In genomic region chr12:109716512-109717389, GRCh38 we compare ENCODE assay signal across 13 cellular contexts. TPM values are rescaled to one million over a fixed set of nuclear protein-coding genes. Genes with fewer than 3 reads are reported as not detected.
DNase-seq lines count a peak whose midpoint lies in the region.
"Had no signal": no experiment of that assay in that cellular context is flagged by ENCODE, and none has a peak within 500 bp of the region (broad histone marks: within the 10 kb centered on the region; RNA-seq: fewer than 3 reads in every experiment).

No MANE protein-coding gene starts in this region.

- no peaks in the 10 kb centered on the region for H3K36me3 ChIP-seq in endocrine pancreas (ENCODE audit: control insufficient read depth, insufficient read depth, low read length)

- peak; percentile 22 to 29 for DNase-seq in SHP77 (lab: John Stamatoyannopoulos, UW)
- no peak for DNase-seq in SHP77 treated with DMSO at 0.1 percent for 48 hours (lab: John Stamatoyannopoulos, UW)
- DNase-seq in mucosa of gallbladder (ENCODE audit: low spot score) = peak; percentile 49
- peak; percentile 59 for DNase-seq in ureter (ENCODE audit: low spot score)
- no peak for DNase-seq in T-helper 2 cell treated with Interferon-gamma antibody and Interleukin-4, amounts not matched to agents 5 μg/mL and 100 μg/mL, for 36 hours (ENCODE audit: low spot score)
- no peak for DNase-seq in NCI-H226
- no peak for DNase-seq in GM19240 (ENCODE audit: insufficient read length, low spot score)
- DNase-seq: activated B cell treated with CpG ODN at 0.5 μM for 24 hours; Kasumi-1; stimulated activated CD4-positive, alpha-beta T cell treated with anti-CD3 and anti-CD28 coated beads, Interleukin-4, amount 100 ng/mL, for 4 hours had no signal

- no peaks in the 10 kb centered on the region for H3K36me3 Mint-ChIP-seq in T-helper 2 cell treated with Interferon-gamma antibody and Interleukin-4, amounts not matched to agents 5 μg/mL and 100 μg/mL, for 36 hours (ENCODE audit: low read depth)
- H3K36me3 Mint-ChIP-seq: activated naive CD4-positive, alpha-beta T cell treated with anti-CD3 and anti-CD28 coated beads, Interleukin-2, amount 50 U/mL, for 72 hours had no signal

- H3K9me3 Mint-ChIP-seq in T-helper 2 cell treated with Interferon-gamma antibody and Interleukin-4, amounts not matched to agents 5 μg/mL and 100 μg/mL, for 36 hours = no peaks in the 10 kb centered on the region
- H3K9me3 Mint-ChIP-seq: activated B cell treated with CpG ODN at 0.5 μM for 24 hours; activated naive CD4-positive, alpha-beta T cell treated with anti-CD3 and anti-CD28 coated beads, Interleukin-2, amount 50 U/mL, for 72 hours had no signal

- no peak overlapping the region for H3K4me3 Mint-ChIP-seq in T-helper 2 cell treated with Interferon-gamma antibody and Interleukin-4, amounts not matched to agents 5 μg/mL and 100 μg/mL, for 36 hours
- H3K4me3 Mint-ChIP-seq: activated B cell treated with CpG ODN at 0.5 μM for 24 hours had no signal

- H3K27me3 ChIP-seq in endocrine pancreas (ENCODE audit: control insufficient read depth, insufficient read depth, low read length) = no peaks in the 10 kb centered on the region

- H3K27me3 Mint-ChIP-seq in T-helper 2 cell treated with Interferon-gamma antibody and Interleukin-4, amounts not matched to agents 5 μg/mL and 100 μg/mL, for 36 hours (ENCODE audit: low read depth) = peaks cover 55% of the 10 kb centered on the region

- H3K9me3 ChIP-seq in endocrine pancreas (ENCODE audit: control insufficient read depth, low read length) = no peaks in the 10 kb centered on the region

- peaks cover 7% of the 10 kb centered on the region for H3K4me1 Mint-ChIP-seq in T-helper 2 cell treated with Interferon-gamma antibody and Interleukin-4, amounts not matched to agents 5 μg/mL and 100 μg/mL, for 36 hours (ENCODE audit: low read depth)

- H3K27ac Mint-ChIP-seq in T-helper 2 cell treated with Interferon-gamma antibody and Interleukin-4, amounts not matched to agents 5 μg/mL and 100 μg/mL, for 36 hours = no peak overlapping the region
- H3K27ac Mint-ChIP-seq: activated B cell treated with CpG ODN at 0.5 μM for 24 hours; activated naive CD4-positive, alpha-beta T cell treated with anti-CD3 and anti-CD28 coated beads, Interleukin-2, amount 50 U/mL, for 72 hours had no signal

- H3K4me1 ChIP-seq in endocrine pancreas (ENCODE audit: control insufficient read depth, insufficient read depth, low read length) = peaks cover 3% of the 10 kb centered on the region

- peak overlapping the region; percentile 44 for H3K4me3 ChIP-seq in endocrine pancreas (ENCODE audit: control insufficient read depth, insufficient read depth, low read length)

- H3K9ac ChIP-seq in endocrine pancreas (ENCODE audit: control insufficient read depth, insufficient read depth, low read length) = peak overlapping the region; percentile 66

RNA-seq across cellular contexts. Expression of gene FAM222A, which starts 3.1 kb away (rescaled TPM):
- total RNA-seq in mucosa of gallbladder (11.0 TPM), ureter (0.73 TPM)
- total RNA-seq: fibroblast of lung had no signal

Comparison
In these comparisons a context has a peak if more than half of its experiments do, and no peak if none do; other contexts are left out.
1. DNase-seq: peak in SHP77 (2 of 2), mucosa of gallbladder (single experiment) and ureter (single experiment); none in SHP77 treated with DMSO at 0.1 percent for 48 hours (single experiment), T-helper 2 cell treated with Interferon-gamma antibody and Interleukin-4, amounts not matched to agents 5 μg/mL and 100 μg/mL, for 36 hours (single experiment), NCI-H226 (single experiment) and GM19240 (single experiment).